8 cellular contexts compared by ENCODE assay signal in the genomic region with DNA sequence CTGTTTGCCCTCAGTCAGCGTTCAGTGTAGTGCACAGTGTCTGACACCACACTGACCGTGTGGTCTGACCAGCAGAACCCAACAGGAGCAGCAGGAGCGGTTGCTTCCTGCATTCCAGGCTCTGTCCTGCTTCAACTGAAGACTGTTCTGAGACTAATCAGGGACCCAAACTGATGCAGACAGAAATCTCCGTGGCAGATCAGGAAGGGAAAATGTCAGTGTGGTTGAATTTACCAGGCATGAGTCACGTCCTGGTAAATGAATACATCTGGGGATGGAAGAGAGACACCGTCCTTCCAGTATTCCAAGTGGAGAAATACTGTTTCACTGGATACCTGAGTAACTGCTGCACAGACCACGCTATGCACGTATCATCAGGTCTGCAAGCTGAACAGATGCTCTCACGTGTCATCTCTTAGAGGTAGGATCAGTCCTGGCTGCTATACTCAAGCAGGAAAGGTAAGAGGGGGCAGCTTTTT.
DNase-seq lines count a peak whose midpoint lies in the region; ATAC-seq and TF ChIP-seq lines count a peak whose summit lies in the region.

No MANE protein-coding gene starts in this region.

- peak; percentile 98 for DNase-seq in GM04503 (ENCODE audit: low read depth)
- DNase-seq in SK-MEL-5 (ENCODE audit: low read depth, low spot score), result peak; percentile 65
- peak; percentile 93 for DNase-seq in fibroblast of the aortic adventitia (ENCODE audit: low read depth)
- peak; percentile 98 for DNase-seq in renal cortical epithelial cell (ENCODE audit: low read depth)
- no peak for DNase-seq in stimulated activated CD4-positive, alpha-beta T cell treated with anti-CD3 and anti-CD28 coated beads, Interleukin-12 subunit alpha, Interleukin-12 subunit beta, amount 100 ng/mL, for 4 hours
- no peak for DNase-seq in cerebellum (ENCODE audit: low spot score)
- no peak for DNase-seq in ureter (ENCODE audit: low spot score)

- ATAC-seq in HG03457 (IDR thresholded peaks at IDR 0.05; ENCODE audit: unreplicated experiment), result no peak

- TF ChIP-seq CTCF in fibroblast of the aortic adventitia (IDR thresholded peaks at IDR 0.05; ENCODE audit: insufficient read depth, low read length), result no peak

- H3K4me3 ChIP-seq in fibroblast of the aortic adventitia (ENCODE audit: low read depth, low read length), result peak overlapping the region; percentile 40

- in situ Hi-C loops in SK-MEL-5 (cut with HindIII; ENCODE audit: low pct_unique_long_range_greater_than_20kb, low sequenced_read_pairs), result no loop called here

Comparison
In these comparisons a context has a peak if more than half of its experiments do, and no peak if none do; other contexts are left out.
1. DNase-seq: peak in GM04503 (single experiment), SK-MEL-5 (single experiment), fibroblast of the aortic adventitia (single experiment) and renal cortical epithelial cell (single experiment); none in stimulated activated CD4-positive, alpha-beta T cell treated with anti-CD3 and anti-CD28 coated beads, Interleukin-12 subunit alpha, Interleukin-12 subunit beta, amount 100 ng/mL, for 4 hours (single experiment), cerebellum (single experiment) and ureter (single experiment).